Comparison of ENCODE assay signal across 8 cellular contexts in genomic region chr2:70190413-70191243, GRCh38. TPM values are rescaled to one million over a fixed set of nuclear protein-coding genes. Genes with fewer than 3 reads are reported as not detected.
DNase-seq lines count a peak whose midpoint lies in the region; ATAC-seq and TF ChIP-seq lines count a peak whose summit lies in the region.

Gene C2orf42 (minus strand): TSS chr2:70191019. CDS start chr2:70181985, 9,034 bp downstream.

- H3K27me3 ChIP-seq in CD4-positive, alpha-beta T cell (ENCODE audit: control insufficient read depth, insufficient read depth, low read length) = no peaks in the 10 kb centered on the region
- no peaks in the 10 kb centered on the region for H3K27me3 ChIP-seq in dorsolateral prefrontal cortex
- H3K27me3 ChIP-seq in right lobe of liver = no peaks in the 10 kb centered on the region

- peaks cover 0 to 14% (median 3%) of the 10 kb centered on the region in 4 donors for H3K4me1 ChIP-seq in right lobe of liver

- peak; percentile 21 for TF ChIP-seq CTCF in CD4-positive, alpha-beta T cell (IDR thresholded peaks at IDR 0.05)
- TF ChIP-seq CTCF in dorsolateral prefrontal cortex (IDR thresholded peaks at IDR 0.05 in 54 of 56, conservative IDR thresholded peaks at IDR 0.05 in 2 of 56; ENCODE audit: low read depth in 1 of 56, partially characterized antibody in 56 of 56) (peak in 30 of 56 donors; percentile 7 to 51 (median 22)), right lobe of liver (IDR thresholded peaks at IDR 0.05) (no peak)

- no peaks in the 10 kb centered on the region for H3K36me3 ChIP-seq in right lobe of liver

- peak within 1 kb of the TSS; percentile 95 for H3K27ac Mint-ChIP-seq in CD4-positive, alpha-beta T cell
- peak within 1 kb of the TSS; percentile 99 for H3K27ac Mint-ChIP-seq in activated CD4-positive, alpha-beta memory T cell treated with anti-CD3 and anti-CD28 coated beads for 36 hours

- peak within 1 kb of the TSS; percentile 91 for H3K4me3 Mint-ChIP-seq in CD4-positive, alpha-beta T cell
- peak within 1 kb of the TSS; percentile 97 for H3K4me3 Mint-ChIP-seq in activated CD4-positive, alpha-beta memory T cell treated with anti-CD3 and anti-CD28 coated beads for 36 hours

- H3K9me3 ChIP-seq in CD4-positive, alpha-beta T cell (ENCODE audit: control insufficient read depth, low read length) = no peaks in the 10 kb centered on the region
- no peaks in the 10 kb centered on the region for H3K9me3 ChIP-seq in right lobe of liver

- peaks cover 12% of the 10 kb centered on the region for H3K4me1 Mint-ChIP-seq in CD4-positive, alpha-beta T cell (ENCODE audit: low read depth)
- peaks cover 20% of the 10 kb centered on the region for H3K4me1 Mint-ChIP-seq in activated CD4-positive, alpha-beta memory T cell treated with anti-CD3 and anti-CD28 coated beads for 36 hours (ENCODE audit: low read depth)

- POLR2A ChIA-PET in CD4-positive, alpha-beta T cell (lab: Charles Lee) = interaction anchor here (0.5 to 2.8 kb wide), 51 partner anchors 9 to 1037 kb away, joined by 3 to 89 read pairs (median 5); partner anchors contain the start of genes AAK1, FAM136A, MXD1 and NAGK
- POLR2A ChIA-PET in activated CD4-positive, alpha-beta memory T cell treated with anti-CD3 and anti-CD28 coated beads for 36 hours (lab: Charles Lee) = interaction anchor here (0.5 to 3.9 kb wide), 24 partner anchors 8 to 316 kb away, joined by 3 to 26 read pairs (median 5); partner anchors contain the start of genes FAM136A, MXD1, PCYOX1 and SNRPG

- peak; percentile 98 for TF ChIP-seq POLR2A in right lobe of liver (IDR thresholded peaks at IDR 0.05)

- ATAC-seq in CD4-positive, alpha-beta T cell (ENCODE audit: poor library complexity) = peak; percentile 81
- peak; percentile 81 for ATAC-seq in GM19438 (IDR thresholded peaks at IDR 0.05; ENCODE audit: low read depth, unreplicated experiment)
- ATAC-seq in HG03575 (IDR thresholded peaks at IDR 0.05; ENCODE audit: extremely low read depth, insufficient number of reproducible peaks, low FRiP score, unreplicated experiment) = peak; percentile 65
- peak; percentile 91 to 97 (median 92) for ATAC-seq in right lobe of liver

- no peaks in the 10 kb centered on the region for H3K9me3 Mint-ChIP-seq in CD4-positive, alpha-beta T cell
- H3K9me3 Mint-ChIP-seq in activated CD4-positive, alpha-beta memory T cell treated with anti-CD3 and anti-CD28 coated beads for 36 hours = no peaks in the 10 kb centered on the region

- intact Hi-C loops in CD4-positive, alpha-beta T cell (cut with DNase I, micrococcal nuclease) = loop anchor here (1.0 to 5.0 kb wide), 10 partner anchors 48 to 278 kb away; partner anchors contain the start of genes PCBP1 (in 2 of the 2), FAM136A (in 1 of the 2), MXD1 (in 1 of the 2) and SNRPG (in 1 of the 2)
- intact Hi-C loops in activated CD4-positive, alpha-beta memory T cell treated with anti-CD3 and anti-CD28 coated beads for 36 hours (cut with micrococcal nuclease) = loop anchor here (1.0 to 5.0 kb wide), 10 partner anchors 48 to 548 kb away; partner anchors contain the start of genes AAK1, GMCL1, PCBP1 and SNRPG
- intact Hi-C loops in dorsolateral prefrontal cortex (cut with DNase I) = loop anchor here (2.0 to 10.0 kb wide), 8 partner anchors 48 to 278 kb away; partner anchors contain the start of genes TIA1 (in 2 of the 2), FAM136A (in 1 of the 2), MXD1 (in 1 of the 2) and PCBP1 (in 1 of the 2)
- intact Hi-C loops in right lobe of liver (cut with DNase I) = no loop called here

- H3K27ac ChIP-seq in CD4-positive, alpha-beta T cell (ENCODE audit: low read depth, low read length) = peak within 1 kb of the TSS; percentile 95
- peak within 1 kb of the TSS; percentile 87 to 99 (median 96) for H3K27ac ChIP-seq in dorsolateral prefrontal cortex
- H3K27ac ChIP-seq in right lobe of liver = peak within 1 kb of the TSS; percentile 81 to 95 (median 82)

- CTCF ChIA-PET in CD4-positive, alpha-beta T cell (lab: Charles Lee) = interaction anchor here (0.5 to 2.9 kb wide), 12 partner anchors 44 to 374 kb away, joined by 3 to 11 read pairs (median 4); partner anchors contain the start of genes FAM136A, MXD1 and SNRNP27
- CTCF ChIA-PET in activated CD4-positive, alpha-beta memory T cell treated with anti-CD3 and anti-CD28 coated beads for 36 hours (lab: Charles Lee) = interaction anchor here (0.9 to 2.3 kb wide), 8 partner anchors 20 to 279 kb away, joined by 3 to 9 read pairs (median 5); partner anchors contain the start of gene SNRPG

- H3K36me3 Mint-ChIP-seq in CD4-positive, alpha-beta T cell (ENCODE audit: low read depth) = peaks cover 10% of the 10 kb centered on the region
- H3K36me3 Mint-ChIP-seq in activated CD4-positive, alpha-beta memory T cell treated with anti-CD3 and anti-CD28 coated beads for 36 hours = peaks cover 3% of the 10 kb centered on the region

- H3K27me3 Mint-ChIP-seq in CD4-positive, alpha-beta T cell = no peaks in the 10 kb centered on the region
- peaks cover 1% of the 10 kb centered on the region for H3K27me3 Mint-ChIP-seq in activated CD4-positive, alpha-beta memory T cell treated with anti-CD3 and anti-CD28 coated beads for 36 hours

- peak within 1 kb of the TSS; percentile 45 to 99 (median 86) for H3K4me3 ChIP-seq in dorsolateral prefrontal cortex
- peak within 1 kb of the TSS; percentile 68 to 92 (median 78) for H3K4me3 ChIP-seq in right lobe of liver

- DNase-seq in CD4-positive, alpha-beta T cell = peak; percentile 89 to 95 (median 92)
- DNase-seq in NCI-H82 treated with DMSO at 0.1 percent for 48 hours (lab: John Stamatoyannopoulos, UW; ENCODE audit: unreplicated experiment) (peak; percentile 94), dorsolateral prefrontal cortex (peak; percentile 93 to 98 (median 96)), right lobe of liver (peak; percentile 94 to 97 (median 96))
- peak; percentile 98 for DNase-seq in activated CD4-positive, alpha-beta memory T cell treated with anti-CD3 and anti-CD28 coated beads for 36 hours
- DNase-seq in stimulated activated CD4-positive, alpha-beta T cell treated with anti-CD3 and anti-CD28 coated beads, Interleukin-4, amount 100 ng/mL, for 4 hours = peak; percentile 92 to 98

- under 1% methylated on average over 30 of the region's 61 CpGs for WGBS in right lobe of liver (ENCODE audit: insufficient coverage, low coverage, low lambda C conversion rate, missing lambda C conversion rate)

RNA-seq across cellular contexts. Expression of gene C2orf42, which starts in this region (rescaled TPM):
- 10 to 100 TPM; 16.9 to 18.4 TPM for total RNA-seq in CD4-positive, alpha-beta T cell
- 10 to 100 TPM; 23.5 to 23.9 TPM for total RNA-seq in activated CD4-positive, alpha-beta memory T cell treated with anti-CD3 and anti-CD28 coated beads for 36 hours
- total RNA-seq in dorsolateral prefrontal cortex = 10 to 100 TPM; 20.6 to 44.6 (median 32.0) TPM
- 10 to 100 TPM; 10.9 to 22.5 (median 16.7) TPM for total RNA-seq in right lobe of liver

Comparison
In these comparisons a context has a peak if more than half of its experiments do, and no peak if none do; other contexts are left out.
1. Peak in every context shown above with its lines: DNase-seq, ATAC-seq, H3K4me3 ChIP-seq and H3K27ac ChIP-seq.
2. CTCF ChIP-seq: peak in CD4-positive, alpha-beta T cell (single experiment) and dorsolateral prefrontal cortex (30 of 56); none in right lobe of liver (0 of 4).
3. intact Hi-C loops: an anchor here in CD4-positive, alpha-beta T cell (1.0 to 5.0 kb wide), activated CD4-positive, alpha-beta memory T cell treated with anti-CD3 and anti-CD28 coated beads for 36 hours (1.0 to 5.0 kb wide) and dorsolateral prefrontal cortex (2.0 to 10.0 kb wide); none called in right lobe of liver.